Comparison of ENCODE assay signal across 17 cellular contexts in the genomic region with DNA sequence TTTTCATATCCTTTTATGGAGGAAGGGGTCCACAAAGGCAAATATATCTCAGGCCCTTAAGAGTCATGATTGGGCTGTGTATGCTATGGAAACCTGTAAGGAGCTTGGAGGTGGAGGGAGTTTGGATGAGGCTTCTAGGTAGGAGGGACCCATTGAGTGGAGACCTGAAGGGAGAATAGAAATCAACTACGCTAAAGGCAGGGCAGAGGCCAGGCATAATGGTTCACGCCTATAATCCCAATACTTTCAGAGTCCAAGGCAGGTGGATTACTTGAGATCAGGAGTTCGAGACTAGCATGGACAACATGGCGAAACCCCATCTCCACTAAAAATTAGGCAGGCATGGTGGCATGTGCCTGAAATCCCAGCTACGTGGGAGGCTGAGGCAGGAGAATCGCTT.
"Had no signal": no experiment of that assay in that cellular context is flagged by ENCODE, and none has a peak within 500 bp of the region (broad histone marks: within the 10 kb centered on the region; RNA-seq: fewer than 3 reads in every experiment).

No MANE protein-coding gene starts in this region.

- H3K9me3 Mint-ChIP-seq: activated B cell treated with CpG ODN at 0.5 μM for 24 hours; activated CD4-positive, alpha-beta T cell treated with anti-CD3 and anti-CD28 coated beads, Interleukin-2, amount 10 ng/mL, durations not matched to agents 24 days and 14 days; dendritic cell treated with granulocyte-macrophage colony-stimulating factor and Interleukin-4, amounts not matched to agents 40 ng/mL and 50 ng/mL, for 4 days; neural progenitor cell had no signal

- H3K4me3 ChIP-seq: heart left ventricle, neural progenitor cell, ovary, transverse colon, vagina had no signal

- FAIRE-seq: TTC549 had no signal

- H3K36me3 ChIP-seq: heart left ventricle, neural progenitor cell, ovary, transverse colon, vagina had no signal

- H3K9me3 ChIP-seq: heart left ventricle, ovary, transverse colon, vagina had no signal

- H3K27ac Mint-ChIP-seq: activated CD4-positive, alpha-beta T cell treated with anti-CD3 and anti-CD28 coated beads, Interleukin-2, amount 10 ng/mL, durations not matched to agents 24 days and 14 days; neural progenitor cell had no signal

- H3K36me3 Mint-ChIP-seq: neural progenitor cell had no signal

- H3K4me3 Mint-ChIP-seq: activated CD4-positive, alpha-beta T cell treated with anti-CD3 and anti-CD28 coated beads, Interleukin-2, amount 10 ng/mL, durations not matched to agents 24 days and 14 days; dendritic cell treated with granulocyte-macrophage colony-stimulating factor and Interleukin-4, amounts not matched to agents 40 ng/mL and 50 ng/mL, for 4 days; neural progenitor cell had no signal

- ATAC-seq: heart left ventricle had no signal

- H3K27me3 Mint-ChIP-seq: activated B cell treated with CpG ODN at 0.5 μM for 24 hours; activated CD4-positive, alpha-beta T cell treated with anti-CD3 and anti-CD28 coated beads, Interleukin-2, amount 10 ng/mL, durations not matched to agents 24 days and 14 days; dendritic cell treated with granulocyte-macrophage colony-stimulating factor and Interleukin-4, amounts not matched to agents 40 ng/mL and 50 ng/mL, for 4 days had no signal

- DNase-seq: activated B cell treated with CpG ODN at 0.5 μM for 24 hours; activated CD4-positive, alpha-beta T cell treated with anti-CD3 and anti-CD28 coated beads, Interleukin-2, amount 10 ng/mL, durations not matched to agents 24 days and 14 days; activated effector memory CD4-positive, alpha-beta T cell treated with Interleukin-2 at 50 U/mL for 16 hours; activated T-cell treated with anti-CD3 and anti-CD28 coated beads, Interleukin-2, amount 50 U/mL, for 1 hour; aorta; effector memory CD4-positive, alpha-beta T cell; foreskin melanocyte; heart left ventricle; ovary; stimulated activated CD4-positive, alpha-beta T cell treated with anti-CD3 and anti-CD28 coated beads, Interleukin-12 subunit alpha, Interleukin-12 subunit beta, amount 100 ng/mL, for 4 hours; stimulated activated CD4-positive, alpha-beta T cell treated with anti-CD3 and anti-CD28 coated beads, Interleukin-2, amount 100 ng/mL, for 24 hours; SW 1271; transverse colon had no signal

- H3K27ac ChIP-seq: heart left ventricle, neural progenitor cell, ovary, transverse colon, vagina had no signal

- H3K27me3 ChIP-seq: heart left ventricle, neural progenitor cell, ovary, transverse colon, vagina had no signal
